In the genomic region with DNA sequence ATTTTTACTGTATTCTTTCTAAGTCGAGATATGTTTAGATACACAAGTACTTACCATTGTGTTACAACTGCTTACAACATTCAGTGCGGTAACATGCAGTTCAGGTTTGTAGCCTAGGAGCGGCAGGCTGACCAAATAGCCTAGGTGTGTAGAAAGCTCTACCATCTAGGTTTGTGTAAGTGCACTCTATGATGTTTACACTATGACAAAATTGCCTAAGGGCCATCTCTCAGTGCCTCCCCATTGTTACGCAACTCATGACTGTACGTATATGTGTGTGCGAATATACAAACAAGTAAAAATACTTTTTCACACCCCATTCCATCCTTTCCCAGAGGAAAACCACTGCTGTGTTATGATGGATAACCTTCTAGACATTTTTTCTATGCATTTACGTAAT, we compare ENCODE assay signal across 1 cellular context.
TF ChIP-seq lines count a peak whose summit lies in the region.

No MANE protein-coding gene starts in this region.

TF ChIP-seq in HepG2, 621 proteins besides CTCF, POLR2A, EP300 and RAD21 (continued from another document and continues in another):
- TF ChIP-seq, protein P1, sequence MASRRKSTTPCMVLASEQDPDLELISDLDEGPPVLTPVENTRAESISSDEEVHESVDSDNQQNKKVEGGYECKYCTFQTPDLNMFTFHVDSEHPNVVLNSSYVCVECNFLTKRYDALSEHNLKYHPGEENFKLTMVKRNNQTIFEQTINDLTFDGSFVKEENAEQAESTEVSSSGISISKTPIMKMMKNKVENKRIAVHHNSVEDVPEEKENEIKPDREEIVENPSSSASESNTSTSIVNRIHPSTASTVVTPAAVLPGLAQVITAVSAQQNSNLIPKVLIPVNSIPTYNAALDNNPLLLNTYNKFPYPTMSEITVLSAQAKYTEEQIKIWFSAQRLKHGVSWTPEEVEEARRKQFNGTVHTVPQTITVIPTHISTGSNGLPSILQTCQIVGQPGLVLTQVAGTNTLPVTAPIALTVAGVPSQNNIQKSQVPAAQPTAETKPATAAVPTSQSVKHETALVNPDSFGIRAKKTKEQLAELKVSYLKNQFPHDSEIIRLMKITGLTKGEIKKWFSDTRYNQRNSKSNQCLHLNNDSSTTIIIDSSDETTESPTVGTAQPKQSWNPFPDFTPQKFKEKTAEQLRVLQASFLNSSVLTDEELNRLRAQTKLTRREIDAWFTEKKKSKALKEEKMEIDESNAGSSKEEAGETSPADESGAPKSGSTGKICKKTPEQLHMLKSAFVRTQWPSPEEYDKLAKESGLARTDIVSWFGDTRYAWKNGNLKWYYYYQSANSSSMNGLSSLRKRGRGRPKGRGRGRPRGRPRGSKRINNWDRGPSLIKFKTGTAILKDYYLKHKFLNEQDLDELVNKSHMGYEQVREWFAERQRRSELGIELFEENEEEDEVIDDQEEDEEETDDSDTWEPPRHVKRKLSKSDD (CRISPR knock-in tag; IDR thresholded peaks at IDR 0.05; ENCODE audit: low read depth), result no peak
- no peak for TF ChIP-seq ZNF839 (CRISPR knock-in tag; IDR thresholded peaks at IDR 0.05; ENCODE audit: borderline replicate concordance)
- no peak for TF ChIP-seq ADNP (CRISPR knock-in tag; IDR thresholded peaks at IDR 0.05)
- TF ChIP-seq ZNF337 (CRISPR knock-in tag; IDR thresholded peaks at IDR 0.05; ENCODE audit: borderline replicate concordance, low read depth), result no peak
- TF ChIP-seq ZNF780A (CRISPR knock-in tag; IDR thresholded peaks at IDR 0.05), result no peak
- TF ChIP-seq, protein P2, sequence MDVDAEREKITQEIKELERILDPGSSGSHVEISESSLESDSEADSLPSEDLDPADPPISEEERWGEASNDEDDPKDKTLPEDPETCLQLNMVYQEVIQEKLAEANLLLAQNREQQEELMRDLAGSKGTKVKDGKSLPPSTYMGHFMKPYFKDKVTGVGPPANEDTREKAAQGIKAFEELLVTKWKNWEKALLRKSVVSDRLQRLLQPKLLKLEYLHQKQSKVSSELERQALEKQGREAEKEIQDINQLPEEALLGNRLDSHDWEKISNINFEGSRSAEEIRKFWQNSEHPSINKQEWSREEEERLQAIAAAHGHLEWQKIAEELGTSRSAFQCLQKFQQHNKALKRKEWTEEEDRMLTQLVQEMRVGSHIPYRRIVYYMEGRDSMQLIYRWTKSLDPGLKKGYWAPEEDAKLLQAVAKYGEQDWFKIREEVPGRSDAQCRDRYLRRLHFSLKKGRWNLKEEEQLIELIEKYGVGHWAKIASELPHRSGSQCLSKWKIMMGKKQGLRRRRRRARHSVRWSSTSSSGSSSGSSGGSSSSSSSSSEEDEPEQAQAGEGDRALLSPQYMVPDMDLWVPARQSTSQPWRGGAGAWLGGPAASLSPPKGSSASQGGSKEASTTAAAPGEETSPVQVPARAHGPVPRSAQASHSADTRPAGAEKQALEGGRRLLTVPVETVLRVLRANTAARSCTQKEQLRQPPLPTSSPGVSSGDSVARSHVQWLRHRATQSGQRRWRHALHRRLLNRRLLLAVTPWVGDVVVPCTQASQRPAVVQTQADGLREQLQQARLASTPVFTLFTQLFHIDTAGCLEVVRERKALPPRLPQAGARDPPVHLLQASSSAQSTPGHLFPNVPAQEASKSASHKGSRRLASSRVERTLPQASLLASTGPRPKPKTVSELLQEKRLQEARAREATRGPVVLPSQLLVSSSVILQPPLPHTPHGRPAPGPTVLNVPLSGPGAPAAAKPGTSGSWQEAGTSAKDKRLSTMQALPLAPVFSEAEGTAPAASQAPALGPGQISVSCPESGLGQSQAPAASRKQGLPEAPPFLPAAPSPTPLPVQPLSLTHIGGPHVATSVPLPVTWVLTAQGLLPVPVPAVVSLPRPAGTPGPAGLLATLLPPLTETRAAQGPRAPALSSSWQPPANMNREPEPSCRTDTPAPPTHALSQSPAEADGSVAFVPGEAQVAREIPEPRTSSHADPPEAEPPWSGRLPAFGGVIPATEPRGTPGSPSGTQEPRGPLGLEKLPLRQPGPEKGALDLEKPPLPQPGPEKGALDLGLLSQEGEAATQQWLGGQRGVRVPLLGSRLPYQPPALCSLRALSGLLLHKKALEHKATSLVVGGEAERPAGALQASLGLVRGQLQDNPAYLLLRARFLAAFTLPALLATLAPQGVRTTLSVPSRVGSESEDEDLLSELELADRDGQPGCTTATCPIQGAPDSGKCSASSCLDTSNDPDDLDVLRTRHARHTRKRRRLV (CRISPR knock-in tag; IDR thresholded peaks at IDR 0.05), result no peak
- TF ChIP-seq, protein P3, sequence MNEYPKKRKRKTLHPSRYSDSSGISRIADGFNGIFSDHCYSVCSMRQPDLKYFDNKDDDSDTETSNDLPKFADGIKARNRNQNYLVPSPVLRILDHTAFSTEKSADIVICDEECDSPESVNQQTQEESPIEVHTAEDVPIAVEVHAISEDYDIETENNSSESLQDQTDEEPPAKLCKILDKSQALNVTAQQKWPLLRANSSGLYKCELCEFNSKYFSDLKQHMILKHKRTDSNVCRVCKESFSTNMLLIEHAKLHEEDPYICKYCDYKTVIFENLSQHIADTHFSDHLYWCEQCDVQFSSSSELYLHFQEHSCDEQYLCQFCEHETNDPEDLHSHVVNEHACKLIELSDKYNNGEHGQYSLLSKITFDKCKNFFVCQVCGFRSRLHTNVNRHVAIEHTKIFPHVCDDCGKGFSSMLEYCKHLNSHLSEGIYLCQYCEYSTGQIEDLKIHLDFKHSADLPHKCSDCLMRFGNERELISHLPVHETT (CRISPR knock-in tag; conservative IDR thresholded peaks at IDR 0.05), result no peak
- no peak for TF ChIP-seq ZNF768 (CRISPR knock-in tag; IDR thresholded peaks at IDR 0.05)
- peak; percentile 92 for TF ChIP-seq FOXA3 (CRISPR knock-in tag; IDR thresholded peaks at IDR 0.05)
- TF ChIP-seq U2AF1 (optimal IDR thresholded peaks at IDR 0.05; ENCODE audit: low read depth, low read length), result no peak
- TF ChIP-seq SPEN (CRISPR knock-in tag; IDR thresholded peaks at IDR 0.05; ENCODE audit: low read depth), result no peak
- no peak for TF ChIP-seq GTF3A (CRISPR knock-in tag; conservative IDR thresholded peaks at IDR 0.05)
- no peak for TF ChIP-seq ZNF772 (CRISPR knock-in tag; IDR thresholded peaks at IDR 0.05)
- TF ChIP-seq ZNF598 (CRISPR knock-in tag; IDR thresholded peaks at IDR 0.05; ENCODE audit: borderline replicate concordance), result no peak
- TF ChIP-seq ZNF749 (CRISPR knock-in tag; IDR thresholded peaks at IDR 0.05; ENCODE audit: borderline replicate concordance), result no peak
- no peak for TF ChIP-seq ZNF230 (CRISPR knock-in tag; IDR thresholded peaks at IDR 0.05)
- TF ChIP-seq ZNF709 (CRISPR knock-in tag; IDR thresholded peaks at IDR 0.05), result no peak
- TF ChIP-seq, protein P4, sequence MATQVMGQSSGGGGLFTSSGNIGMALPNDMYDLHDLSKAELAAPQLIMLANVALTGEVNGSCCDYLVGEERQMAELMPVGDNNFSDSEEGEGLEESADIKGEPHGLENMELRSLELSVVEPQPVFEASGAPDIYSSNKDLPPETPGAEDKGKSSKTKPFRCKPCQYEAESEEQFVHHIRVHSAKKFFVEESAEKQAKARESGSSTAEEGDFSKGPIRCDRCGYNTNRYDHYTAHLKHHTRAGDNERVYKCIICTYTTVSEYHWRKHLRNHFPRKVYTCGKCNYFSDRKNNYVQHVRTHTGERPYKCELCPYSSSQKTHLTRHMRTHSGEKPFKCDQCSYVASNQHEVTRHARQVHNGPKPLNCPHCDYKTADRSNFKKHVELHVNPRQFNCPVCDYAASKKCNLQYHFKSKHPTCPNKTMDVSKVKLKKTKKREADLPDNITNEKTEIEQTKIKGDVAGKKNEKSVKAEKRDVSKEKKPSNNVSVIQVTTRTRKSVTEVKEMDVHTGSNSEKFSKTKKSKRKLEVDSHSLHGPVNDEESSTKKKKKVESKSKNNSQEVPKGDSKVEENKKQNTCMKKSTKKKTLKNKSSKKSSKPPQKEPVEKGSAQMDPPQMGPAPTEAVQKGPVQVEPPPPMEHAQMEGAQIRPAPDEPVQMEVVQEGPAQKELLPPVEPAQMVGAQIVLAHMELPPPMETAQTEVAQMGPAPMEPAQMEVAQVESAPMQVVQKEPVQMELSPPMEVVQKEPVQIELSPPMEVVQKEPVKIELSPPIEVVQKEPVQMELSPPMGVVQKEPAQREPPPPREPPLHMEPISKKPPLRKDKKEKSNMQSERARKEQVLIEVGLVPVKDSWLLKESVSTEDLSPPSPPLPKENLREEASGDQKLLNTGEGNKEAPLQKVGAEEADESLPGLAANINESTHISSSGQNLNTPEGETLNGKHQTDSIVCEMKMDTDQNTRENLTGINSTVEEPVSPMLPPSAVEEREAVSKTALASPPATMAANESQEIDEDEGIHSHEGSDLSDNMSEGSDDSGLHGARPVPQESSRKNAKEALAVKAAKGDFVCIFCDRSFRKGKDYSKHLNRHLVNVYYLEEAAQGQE (IDR thresholded peaks at IDR 0.05; ENCODE audit: borderline replicate concordance in 1 of 2, low read depth in 1 of 2, low read length in 2 of 2), result no peak
- TF ChIP-seq ZNF136 (CRISPR knock-in tag; IDR thresholded peaks at IDR 0.05; ENCODE audit: low read depth), result no peak
- no peak for TF ChIP-seq NONO (IDR thresholded peaks at IDR 0.05)
- TF ChIP-seq NONO (CRISPR knock-in tag; conservative IDR thresholded peaks at IDR 0.05), result 0 out of 2 replicates have a peak, but pooled peaks have one; percentile 42
- TF ChIP-seq YY1 (IDR thresholded peaks at IDR 0.05; ENCODE audit: insufficient read depth, insufficient replicate concordance, low read depth, low read length), result no peak
- TF ChIP-seq, protein P5, sequence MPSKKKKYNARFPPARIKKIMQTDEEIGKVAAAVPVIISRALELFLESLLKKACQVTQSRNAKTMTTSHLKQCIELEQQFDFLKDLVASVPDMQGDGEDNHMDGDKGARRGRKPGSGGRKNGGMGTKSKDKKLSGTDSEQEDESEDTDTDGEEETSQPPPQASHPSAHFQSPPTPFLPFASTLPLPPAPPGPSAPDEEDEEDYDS (CRISPR knock-in tag; IDR thresholded peaks at IDR 0.05), result no peak
- no peak for TF ChIP-seq NBN (conservative IDR thresholded peaks at IDR 0.05)
- TF ChIP-seq ZNF121 (CRISPR knock-in tag; IDR thresholded peaks at IDR 0.05), result no peak
- TF ChIP-seq, protein P6, sequence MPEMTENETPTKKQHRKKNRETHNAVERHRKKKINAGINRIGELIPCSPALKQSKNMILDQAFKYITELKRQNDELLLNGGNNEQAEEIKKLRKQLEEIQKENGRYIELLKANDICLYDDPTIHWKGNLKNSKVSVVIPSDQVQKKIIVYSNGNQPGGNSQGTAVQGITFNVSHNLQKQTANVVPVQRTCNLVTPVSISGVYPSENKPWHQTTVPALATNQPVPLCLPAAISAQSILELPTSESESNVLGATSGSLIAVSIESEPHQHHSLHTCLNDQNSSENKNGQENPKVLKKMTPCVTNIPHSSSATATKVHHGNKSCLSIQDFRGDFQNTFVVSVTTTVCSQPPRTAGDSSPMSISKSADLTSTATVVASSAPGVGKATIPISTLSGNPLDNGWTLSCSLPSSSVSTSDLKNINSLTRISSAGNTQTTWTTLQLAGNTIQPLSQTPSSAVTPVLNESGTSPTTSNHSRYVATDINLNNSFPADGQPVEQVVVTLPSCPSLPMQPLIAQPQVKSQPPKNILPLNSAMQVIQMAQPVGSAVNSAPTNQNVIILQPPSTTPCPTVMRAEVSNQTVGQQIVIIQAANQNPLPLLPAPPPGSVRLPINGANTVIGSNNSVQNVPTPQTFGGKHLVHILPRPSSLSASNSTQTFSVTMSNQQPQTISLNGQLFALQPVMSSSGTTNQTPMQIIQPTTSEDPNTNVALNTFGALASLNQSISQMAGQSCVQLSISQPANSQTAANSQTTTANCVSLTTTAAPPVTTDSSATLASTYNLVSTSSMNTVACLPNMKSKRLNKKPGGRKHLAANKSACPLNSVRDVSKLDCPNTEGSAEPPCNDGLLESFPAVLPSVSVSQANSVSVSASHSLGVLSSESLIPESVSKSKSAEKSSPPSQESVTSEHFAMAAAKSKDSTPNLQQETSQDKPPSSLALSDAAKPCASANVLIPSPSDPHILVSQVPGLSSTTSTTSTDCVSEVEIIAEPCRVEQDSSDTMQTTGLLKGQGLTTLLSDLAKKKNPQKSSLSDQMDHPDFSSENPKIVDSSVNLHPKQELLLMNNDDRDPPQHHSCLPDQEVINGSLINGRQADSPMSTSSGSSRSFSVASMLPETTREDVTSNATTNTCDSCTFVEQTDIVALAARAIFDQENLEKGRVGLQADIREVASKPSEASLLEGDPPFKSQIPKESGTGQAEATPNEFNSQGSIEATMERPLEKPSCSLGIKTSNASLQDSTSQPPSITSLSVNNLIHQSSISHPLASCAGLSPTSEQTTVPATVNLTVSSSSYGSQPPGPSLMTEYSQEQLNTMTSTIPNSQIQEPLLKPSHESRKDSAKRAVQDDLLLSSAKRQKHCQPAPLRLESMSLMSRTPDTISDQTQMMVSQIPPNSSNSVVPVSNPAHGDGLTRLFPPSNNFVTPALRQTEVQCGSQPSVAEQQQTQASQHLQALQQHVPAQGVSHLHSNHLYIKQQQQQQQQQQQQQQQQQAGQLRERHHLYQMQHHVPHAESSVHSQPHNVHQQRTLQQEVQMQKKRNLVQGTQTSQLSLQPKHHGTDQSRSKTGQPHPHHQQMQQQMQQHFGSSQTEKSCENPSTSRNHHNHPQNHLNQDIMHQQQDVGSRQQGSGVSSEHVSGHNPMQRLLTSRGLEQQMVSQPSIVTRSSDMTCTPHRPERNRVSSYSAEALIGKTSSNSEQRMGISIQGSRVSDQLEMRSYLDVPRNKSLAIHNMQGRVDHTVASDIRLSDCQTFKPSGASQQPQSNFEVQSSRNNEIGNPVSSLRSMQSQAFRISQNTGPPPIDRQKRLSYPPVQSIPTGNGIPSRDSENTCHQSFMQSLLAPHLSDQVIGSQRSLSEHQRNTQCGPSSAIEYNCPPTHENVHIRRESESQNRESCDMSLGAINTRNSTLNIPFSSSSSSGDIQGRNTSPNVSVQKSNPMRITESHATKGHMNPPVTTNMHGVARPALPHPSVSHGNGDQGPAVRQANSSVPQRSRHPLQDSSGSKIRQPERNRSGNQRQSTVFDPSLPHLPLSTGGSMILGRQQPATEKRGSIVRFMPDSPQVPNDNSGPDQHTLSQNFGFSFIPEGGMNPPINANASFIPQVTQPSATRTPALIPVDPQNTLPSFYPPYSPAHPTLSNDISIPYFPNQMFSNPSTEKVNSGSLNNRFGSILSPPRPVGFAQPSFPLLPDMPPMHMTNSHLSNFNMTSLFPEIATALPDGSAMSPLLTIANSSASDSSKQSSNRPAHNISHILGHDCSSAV (CRISPR knock-in tag; IDR thresholded peaks at IDR 0.05; ENCODE audit: borderline replicate concordance), result no peak
- no peak for TF ChIP-seq ARNT2 (CRISPR knock-in tag; IDR thresholded peaks at IDR 0.05; ENCODE audit: low read depth)
- no peak for TF ChIP-seq CCAR2 (optimal IDR thresholded peaks at IDR 0.05; ENCODE audit: low read depth, low read length)
- no peak for TF ChIP-seq JDP2 (CRISPR knock-in tag; IDR thresholded peaks at IDR 0.05; ENCODE audit: borderline replicate concordance)
- TF ChIP-seq, protein P7, sequence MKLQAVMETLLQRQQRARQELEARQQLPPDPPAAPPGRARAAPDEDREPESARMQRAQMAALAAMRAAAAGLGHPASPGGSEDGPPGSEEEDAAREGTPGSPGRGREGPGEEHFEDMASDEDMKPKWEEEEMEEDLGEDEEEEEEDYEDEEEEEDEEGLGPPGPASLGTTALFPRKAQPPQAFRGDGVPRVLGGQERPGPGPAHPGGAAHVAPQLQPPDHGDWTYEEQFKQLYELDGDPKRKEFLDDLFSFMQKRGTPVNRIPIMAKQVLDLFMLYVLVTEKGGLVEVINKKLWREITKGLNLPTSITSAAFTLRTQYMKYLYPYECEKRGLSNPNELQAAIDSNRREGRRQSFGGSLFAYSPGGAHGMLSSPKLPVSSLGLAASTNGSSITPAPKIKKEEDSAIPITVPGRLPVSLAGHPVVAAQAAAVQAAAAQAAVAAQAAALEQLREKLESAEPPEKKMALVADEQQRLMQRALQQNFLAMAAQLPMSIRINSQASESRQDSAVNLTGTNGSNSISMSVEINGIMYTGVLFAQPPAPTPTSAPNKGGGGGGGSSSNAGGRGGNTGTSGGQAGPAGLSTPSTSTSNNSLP (IDR thresholded peaks at IDR 0.05; ENCODE audit: low read depth, low read length), result 0 out of 2 replicates have a peak, but pooled peaks have one; percentile 25
- TF ChIP-seq TP53 (CRISPR knock-in tag; conservative IDR thresholded peaks at IDR 0.05), result no peak
- TF ChIP-seq ZNF75D (CRISPR knock-in tag; IDR thresholded peaks at IDR 0.05; ENCODE audit: borderline replicate concordance), result no peak
- TF ChIP-seq TEAD3 (CRISPR knock-in tag; optimal IDR thresholded peaks at IDR 0.05; ENCODE audit: borderline replicate concordance), result peak; percentile 40
- no peak for TF ChIP-seq SP4 (CRISPR knock-in tag; IDR thresholded peaks at IDR 0.05)
